In the genomic region with DNA sequence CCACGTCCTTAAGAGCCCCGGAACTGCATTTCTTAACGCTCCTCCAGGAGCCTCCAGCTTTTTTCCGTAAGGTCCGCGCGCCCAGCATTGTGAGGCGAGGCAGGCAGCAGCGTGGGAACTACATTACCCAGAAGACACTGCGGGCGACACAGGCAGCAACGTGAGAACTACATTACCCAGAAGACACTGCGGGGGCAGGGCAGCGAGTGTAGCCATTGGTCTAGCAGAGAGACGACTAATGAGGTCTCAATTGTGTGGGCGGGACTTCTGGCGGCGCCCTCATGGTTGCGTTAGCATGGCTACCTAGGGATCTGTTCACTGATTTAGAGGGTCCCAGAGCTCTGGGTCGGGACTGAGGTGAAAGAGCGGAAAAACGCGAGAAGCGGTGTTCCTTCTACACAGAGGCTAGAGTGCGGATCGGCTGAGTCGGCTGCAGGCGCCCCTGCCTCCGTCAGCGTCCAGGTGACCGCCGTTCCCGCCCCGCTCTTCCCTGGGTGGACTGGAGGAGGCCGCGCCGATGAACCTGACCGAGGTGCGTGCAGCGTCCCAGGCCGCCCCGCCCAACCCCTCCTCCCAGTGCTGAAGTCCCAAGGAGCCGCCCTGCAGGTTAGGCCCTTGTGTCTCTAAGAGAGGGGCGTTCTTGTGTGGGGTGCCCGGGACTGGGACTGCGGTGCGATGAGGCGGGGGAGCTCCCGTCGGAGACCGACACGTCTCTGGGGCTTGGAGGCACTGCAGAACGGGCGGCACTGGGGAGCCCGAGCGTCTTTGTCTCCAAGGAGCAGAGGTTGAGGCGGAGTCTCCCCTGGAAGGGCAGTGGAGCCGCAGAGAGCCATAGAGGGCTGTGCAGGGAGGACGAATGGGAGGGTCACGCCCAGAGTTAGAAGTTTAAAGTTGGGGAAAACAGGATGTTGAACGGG, we compare ENCODE assay signal across 8 cellular contexts. TPM values are rescaled to one million over a fixed set of nuclear protein-coding genes. Genes with fewer than 3 reads are reported as not detected.
DNase-seq lines count a peak whose midpoint lies in the region; ATAC-seq, FAIRE-seq and TF ChIP-seq lines count a peak whose summit lies in the region.

Gene ZNF749 (plus strand): TSS at position 264 of the 917 bp plus-strand sequence. CDS start 254 bp downstream, at position 518.

- intact Hi-C loops in vagina (cut with DNase I), result no loop called here

- H3K4me3 ChIP-seq in astrocyte (ENCODE audit: insufficient read depth, low read depth, low read length), result peak within 1 kb of the TSS; percentile 92
- H3K4me3 ChIP-seq in vagina, result peak within 1 kb of the TSS; percentile 69 to 84

- peaks cover 7% of the 10 kb centered on the region for H3K4me1 Mint-ChIP-seq in astrocyte (ENCODE audit: low read depth, unreplicated experiment)

- ATAC-seq in GM18508 (IDR thresholded peaks at IDR 0.05; ENCODE audit: insufficient read depth, unreplicated experiment) (peak; percentile 88), HG03025 (IDR thresholded peaks at IDR 0.05; ENCODE audit: low FRiP score, unreplicated experiment) (peak; percentile 91)

- H3K9me3 Mint-ChIP-seq in astrocyte (ENCODE audit: unreplicated experiment), result peaks cover 2% of the 10 kb centered on the region

- H3K27ac Mint-ChIP-seq in astrocyte (ENCODE audit: unreplicated experiment), result peak within 1 kb of the TSS; percentile 87

- peak; percentile 32 for FAIRE-seq in astrocyte (lab: Jason Lieb, UNC)

- H4K20me1 ChIP-seq in astrocyte (ENCODE audit: insufficient read depth, low read length), result no peaks in the 10 kb centered on the region

- no peak for TF ChIP-seq POLR2A in vagina (IDR thresholded peaks at IDR 0.05)

- H3K9ac ChIP-seq in astrocyte (ENCODE audit: low read length), result peak within 1 kb of the TSS; percentile 84

- DNase-seq in NCI-H2029 treated with DMSO at 0.1 percent for 48 hours (lab: John Stamatoyannopoulos, UW) (peak; percentile 98), T-helper 22 cell (ENCODE audit: low read depth) (peak; percentile 94), astrocyte (ENCODE audit: low read depth) (peak; percentile 95), hepatic stellate cell (ENCODE audit: low spot score) (peak; percentile 96), putamen (ENCODE audit: low spot score) (peak; percentile 97), vagina (ENCODE audit: extremely low spot score in 2 of 2) (peak in 1 of 2 donors; percentile 95)

- H3K36me3 ChIP-seq in astrocyte (ENCODE audit: insufficient read depth, low read length), result no peaks in the 10 kb centered on the region
- peaks cover 0 to 19% of the 10 kb centered on the region in 2 donors for H3K36me3 ChIP-seq in vagina

- peak within 1 kb of the TSS; percentile 94 for H3K4me2 ChIP-seq in astrocyte (ENCODE audit: low read length)

- TF ChIP-seq CTCF in astrocyte (IDR thresholded peaks at IDR 0.05; ENCODE audit: insufficient read depth, low read depth, low read length) (no peak), vagina (IDR thresholded peaks at IDR 0.05) (no peak)

- H3K27me3 Mint-ChIP-seq in astrocyte (ENCODE audit: low read depth, unreplicated experiment), result no peaks in the 10 kb centered on the region

- H2AFZ ChIP-seq in astrocyte (ENCODE audit: low read depth, low read length), result peak within 1 kb of the TSS; percentile 98

- no peaks in the 10 kb centered on the region for H3K27me3 ChIP-seq in astrocyte (ENCODE audit: insufficient read depth, low read length)
- H3K27me3 ChIP-seq in vagina, result no peaks in the 10 kb centered on the region

- peak within 1 kb of the TSS; percentile 54 for H3K27ac ChIP-seq in astrocyte (ENCODE audit: low read depth, low read length)
- peak within 1 kb of the TSS; percentile 30 for H3K27ac ChIP-seq in vagina

- peaks cover 17% of the 10 kb centered on the region for H3K9me3 ChIP-seq in astrocyte (ENCODE audit: insufficient read depth, low read depth, low read length)
- H3K9me3 ChIP-seq in vagina, result peaks cover 12% of the 10 kb centered on the region

- H3K4me1 ChIP-seq in astrocyte (ENCODE audit: insufficient read depth, low read length) (peaks cover 3% of the 10 kb centered on the region), vagina (peaks cover 20% of the 10 kb centered on the region)

- peak within 1 kb of the TSS; percentile 95 for H3K4me3 Mint-ChIP-seq in astrocyte (ENCODE audit: unreplicated experiment)

- H3K36me3 Mint-ChIP-seq in astrocyte (ENCODE audit: low read depth, unreplicated experiment), result peaks cover 15% of the 10 kb centered on the region

- peaks cover 51% of the 10 kb centered on the region for H3K79me2 ChIP-seq in astrocyte (ENCODE audit: insufficient read depth, low read length)

RNA-seq across cellular contexts. Expression of gene ZNF749, which starts in this region (rescaled TPM):
- 14.1 and 16.2 TPM in 2 replicates for total RNA-seq in astrocyte
- 5.2 TPM for total RNA-seq in vagina
